1 cellular context compared by ENCODE assay signal in the genomic region with DNA sequence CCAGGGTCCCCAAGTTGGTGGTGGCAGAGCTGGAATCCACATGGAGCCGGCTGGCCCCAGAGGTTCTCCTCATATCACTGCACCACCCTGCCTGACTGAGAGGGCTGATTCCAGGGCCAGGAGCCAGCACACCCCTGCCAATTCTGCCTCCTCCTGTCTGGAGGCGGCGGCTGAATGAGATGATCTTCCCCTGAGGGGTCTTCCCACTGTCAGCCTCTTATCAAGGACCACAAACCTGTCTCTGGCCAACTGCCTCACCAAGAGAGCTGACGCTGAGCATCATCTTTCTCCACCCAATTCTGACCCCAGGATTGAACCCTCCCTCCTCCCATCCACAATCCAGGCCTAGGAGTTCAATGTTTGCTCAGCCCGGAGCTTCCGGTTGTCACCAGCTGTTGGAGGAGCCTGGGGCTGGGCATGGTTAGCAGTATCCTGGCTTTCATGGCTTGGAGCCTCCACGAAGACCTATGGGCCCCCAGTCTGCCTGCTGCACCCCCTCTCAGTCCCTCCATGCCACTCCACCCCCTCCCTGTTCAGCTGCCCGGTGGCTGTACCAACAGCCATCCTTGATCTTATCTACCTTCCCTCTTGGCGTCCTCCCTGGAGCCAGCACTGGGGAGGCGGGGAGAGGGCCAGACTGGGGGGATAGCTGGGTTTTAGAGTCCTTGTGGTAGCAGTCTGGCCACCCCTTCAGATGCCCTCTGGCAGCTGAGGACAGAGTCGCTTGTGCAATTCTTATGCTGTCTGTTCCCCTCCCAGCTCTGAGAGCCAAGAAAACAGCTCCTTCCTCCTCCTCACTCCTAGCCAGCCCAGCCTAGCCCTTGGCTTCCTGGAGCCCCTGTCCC.
TF ChIP-seq lines count a peak whose summit lies in the region.

No MANE protein-coding gene starts in this region.

TF ChIP-seq in SK-N-SH treated with all-trans-retinoic acid at 6 μM for 48 hours, 23 proteins besides CTCF, POLR2A, EP300 and RAD21:
- TF ChIP-seq ZNF70 (CRISPR knock-in tag; IDR thresholded peaks at IDR 0.05) (no peak), ZFP3 (CRISPR knock-in tag; IDR thresholded peaks at IDR 0.05) (peak; percentile 76)
